In the genomic region with DNA sequence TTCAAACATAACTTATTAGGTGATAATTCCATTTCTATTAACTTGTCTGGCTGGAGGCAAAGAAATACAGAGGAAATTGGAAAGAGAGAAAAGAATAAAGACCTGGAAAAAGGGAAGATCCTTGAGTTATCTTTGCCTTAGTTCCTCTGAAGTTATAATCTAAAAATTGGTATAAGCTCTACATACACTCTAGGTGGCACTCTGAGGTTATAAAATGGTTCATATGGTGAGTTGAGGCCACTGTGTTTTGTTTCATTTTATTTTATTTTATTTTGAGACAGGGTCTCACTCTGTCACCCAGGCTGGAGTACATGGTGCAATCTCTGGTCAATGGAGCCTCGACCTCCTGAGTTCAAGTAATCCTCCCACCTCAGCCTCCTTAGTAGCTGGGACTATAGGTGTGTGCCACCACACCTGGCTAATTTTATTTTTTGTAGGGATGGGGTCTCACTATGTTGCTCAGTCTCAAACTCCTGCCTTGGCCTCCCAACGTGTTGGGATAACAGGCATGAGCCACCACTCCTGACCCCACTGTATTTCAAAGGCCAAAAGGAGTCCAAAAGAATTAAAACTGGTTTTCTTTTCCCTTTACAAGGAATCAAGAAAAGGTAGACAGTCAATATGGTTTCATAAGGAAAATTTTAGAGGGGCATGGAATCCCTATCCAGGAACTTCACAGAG, we compare ENCODE assay signal across 13 cellular contexts. TPM values are rescaled to one million over a fixed set of nuclear protein-coding genes. Genes with fewer than 3 reads are reported as not detected.
DNase-seq lines count a peak whose midpoint lies in the region; ATAC-seq and TF ChIP-seq lines count a peak whose summit lies in the region.
"Had no signal": no experiment of that assay in that cellular context is flagged by ENCODE, and none has a peak within 500 bp of the region (broad histone marks: within the 10 kb centered on the region; RNA-seq: fewer than 3 reads in every experiment).

No MANE protein-coding gene starts in this region.

- H3K4me3 ChIP-seq in HEK293 (ENCODE audit: low read depth, low read length) (no peak overlapping the region), sigmoid colon (no peak overlapping the region)
- H3K4me3 ChIP-seq: suprapubic skin had no signal

- peak; percentile 45 for TF ChIP-seq CTCF in C4-2B (conservative IDR thresholded peaks at IDR 0.05)
- TF ChIP-seq CTCF in HEK293 (tag by site-specific recombination; IDR thresholded peaks at IDR 0.05), result no peak
- no peak for TF ChIP-seq CTCF in sigmoid colon (IDR thresholded peaks at IDR 0.05)

- ATAC-seq in GM18520 (IDR thresholded peaks at IDR 0.05; ENCODE audit: unreplicated experiment) (no peak), GM19351 (IDR thresholded peaks at IDR 0.05; ENCODE audit: unreplicated experiment) (no peak)

- no peaks in the 10 kb centered on the region for H3K4me1 ChIP-seq in HEK293 (ENCODE audit: control insufficient read depth, insufficient read depth, low read length)
- H3K4me1 ChIP-seq in sigmoid colon, result no peaks in the 10 kb centered on the region
- H3K4me1 ChIP-seq: suprapubic skin had no signal

- intact Hi-C loops in sigmoid colon (cut with DNase I), result no loop called here

- WGBS in sigmoid colon, 2 donors, result 29 to 39% methylated on average over 2 of the region's 2 CpGs

- peaks cover 1 to 15% (median 3%) of the 10 kb centered on the region in 3 donors for H3K27me3 ChIP-seq in sigmoid colon

- H3K9me3 ChIP-seq in HEK293 (ENCODE audit: control insufficient read depth, insufficient read depth, low read depth, low read length) (no peaks in the 10 kb centered on the region), sigmoid colon (no peaks in the 10 kb centered on the region)
- H3K9me3 ChIP-seq: suprapubic skin had no signal

- POLR2A ChIA-PET in HEK293 (lab: Yijun Ruan, JAX), result interaction anchor here (0.9 kb wide), 1 partner anchor 88 kb away, joined by 3 read pairs; no protein-coding TSS in a partner anchor

- DNase-seq in RKO (ENCODE audit: low spot score) (peak; percentile 57), glomerular visceral epithelial cell (ENCODE audit: extremely low spot score) (peak; percentile 17), OCI-M2 (lab: John Stamatoyannopoulos, UW; ENCODE audit: unreplicated experiment) (no peak), sigmoid colon (no peak)
- DNase-seq: activated CD4-positive, CD25-positive, alpha-beta regulatory T cell; Calu3; nucleus accumbens; stimulated activated CD4-positive, alpha-beta T cell treated with anti-CD3 and anti-CD28 coated beads, Interleukin-4, amount 100 ng/mL, for 1 hour had no signal

- TF ChIP-seq POLR2A in sigmoid colon (IDR thresholded peaks at IDR 0.05), result no peak

- H3K36me3 ChIP-seq in HEK293 (ENCODE audit: control insufficient read depth in 2 of 2, insufficient read depth in 1 of 2, low read length in 2 of 2), result no peaks in the 10 kb centered on the region
- H3K36me3 ChIP-seq in sigmoid colon, result no peaks in the 10 kb centered on the region
- H3K36me3 ChIP-seq: suprapubic skin had no signal

- no peak for TF ChIP-seq EP300 in sigmoid colon (IDR thresholded peaks at IDR 0.05)

- CTCF ChIA-PET in HEK293 (lab: Yijun Ruan, JAX), result interaction anchor here (0.6 to 2.9 kb wide), 25 partner anchors 18 to 1092 kb away, joined by 3 to 21 read pairs (median 3); partner anchors contain the start of gene GPX6

- H3K27ac ChIP-seq in C4-2B (no peak overlapping the region), HEK293 (ENCODE audit: extremely low read depth, low read depth, low read length) (no peak overlapping the region), sigmoid colon (no peak overlapping the region)
- H3K27ac ChIP-seq: suprapubic skin had no signal

TF ChIP-seq in HEK293, 187 proteins besides CTCF, POLR2A, EP300 and RAD21:
- TF ChIP-seq ZNF654 (tag by site-specific recombination; IDR thresholded peaks at IDR 0.05; ENCODE audit: low read depth), result peak; percentile 56
- peak; percentile 85 for TF ChIP-seq ZNF121 (tag by site-specific recombination; IDR thresholded peaks at IDR 0.05)
- no peak for TF ChIP-seq ZBTB20 (tag by site-specific recombination; IDR thresholded peaks at IDR 0.05)

RNA-seq across cellular contexts. Expression of gene GPX6, which starts 19.4 kb away (rescaled TPM):
- not detected for total RNA-seq in sigmoid colon
- polyA plus RNA-seq in sigmoid colon, result not detected
- total RNA-seq: Calu3, suprapubic skin had no signal

RNA-seq across cellular contexts. Expression of gene GPX5, which starts 29.4 kb away (rescaled TPM):
- total RNA-seq in sigmoid colon, result not detected
- polyA plus RNA-seq in sigmoid colon, result not detected
- total RNA-seq: Calu3, suprapubic skin had no signal

RNA-seq across cellular contexts. Expression of gene ZSCAN23, which starts 52.9 kb away (rescaled TPM):
- total RNA-seq in sigmoid colon, result 1 to 10 TPM; 1.8 to 3.9 (median 2.5) TPM
- 1 to 10 TPM in 1 of 3 donors, under 1 TPM in 1, not detected in 1; 0.79 to 4.2 TPM for polyA plus RNA-seq in sigmoid colon

Comparison
In these comparisons a context has a peak if more than half of its experiments do, and no peak if none do; other contexts are left out.
1. DNase-seq: peak in RKO (single experiment) and glomerular visceral epithelial cell (single experiment); none in OCI-M2 (single experiment) and sigmoid colon (single experiment).